ENCODE assay signal across 8 cellular contexts in genomic region chr13:105410602-105411001, GRCh38.
A peak's percentile ranks its signal among the peaks of the same experiment; 100 is the strongest.
DNase-seq lines count a peak whose midpoint lies in the region; ATAC-seq and TF ChIP-seq lines count a peak whose summit lies in the region.

No MANE protein-coding gene starts in this region.

- no peak overlapping the region for H3K27ac ChIP-seq in OCI-LY3 (ENCODE audit: low read length)

- H4K20me1 ChIP-seq in OCI-LY3 (ENCODE audit: insufficient read depth, low read length) = no peaks in the 10 kb centered on the region

- no peaks in the 10 kb centered on the region for H3K36me3 ChIP-seq in OCI-LY3 (replicated peaks; ENCODE audit: low read depth, low read length)

- 0 out of 2 replicates have a peak, but pooled peaks cover 8% of the 10 kb centered on the region for H3K9me3 ChIP-seq in OCI-LY3 (ENCODE audit: insufficient read depth, low read length)

- no peaks in the 10 kb centered on the region for H3K79me2 ChIP-seq in OCI-LY3 (ENCODE audit: low read length)

- H3K4me3 ChIP-seq in OCI-LY3 (ENCODE audit: low read length) = no peak overlapping the region

- no peak overlapping the region for H3K4me2 ChIP-seq in OCI-LY3 (ENCODE audit: low read length)

- H2AFZ ChIP-seq in OCI-LY3 (ENCODE audit: low read depth, low read length) = no peak overlapping the region

- ATAC-seq in GM21529 (IDR thresholded peaks at IDR 0.05; ENCODE audit: unreplicated experiment) = no peak

- peak; percentile 9 to 70 for DNase-seq in T47D (ENCODE audit: low read depth in 1 of 2, low spot score in 1 of 2)
- peak; percentile 68 for DNase-seq in left kidney (ENCODE audit: low read depth, low spot score)
- peak; percentile 72 for DNase-seq in superior temporal gyrus (ENCODE audit: extremely low spot score)
- no peak for DNase-seq in DMS153 treated with DMSO at 0.1 percent for 48 hours (lab: John Stamatoyannopoulos, UW; ENCODE audit: unreplicated experiment)
- no peak for DNase-seq in activated effector memory CD4-positive, alpha-beta T cell treated with Interleukin-2 at 50 U/mL for 16 hours

- H3K4me1 ChIP-seq in OCI-LY3 (ENCODE audit: low read length) = peaks cover 6% of the 10 kb centered on the region; the same call in 1 of the 2 replicates

- no peaks in the 10 kb centered on the region for H3K27me3 ChIP-seq in OCI-LY3 (ENCODE audit: low read depth, low read length)

- no peak overlapping the region for H3K9ac ChIP-seq in OCI-LY3 (ENCODE audit: low read length)

- TF ChIP-seq CTCF in GM12874 (IDR thresholded peaks at IDR 0.05; ENCODE audit: insufficient read depth, low read depth, low read length) (peak; percentile 45; the same call in 1 of the 2 replicates), OCI-LY3 (IDR thresholded peaks at IDR 0.05; ENCODE audit: low read depth, low read length) (peak; percentile 15; the same call in 1 of the 2 replicates)

- in situ Hi-C loops in T47D (cut with HindIII; ENCODE audit: low pct_unique_long_range_greater_than_20kb, low sequenced_read_pairs) = no loop called here

Comparison
In these comparisons a context has a peak if more than half of its experiments do, and no peak if none do; other contexts are left out.
1. DNase-seq: peak in T47D (2 of 2), left kidney (single experiment) and superior temporal gyrus (single experiment); none in DMS153 treated with DMSO at 0.1 percent for 48 hours (single experiment) and activated effector memory CD4-positive, alpha-beta T cell treated with Interleukin-2 at 50 U/mL for 16 hours (single experiment).